Comparison of ENCODE assay signal across 8 cellular contexts in the genomic region with DNA sequence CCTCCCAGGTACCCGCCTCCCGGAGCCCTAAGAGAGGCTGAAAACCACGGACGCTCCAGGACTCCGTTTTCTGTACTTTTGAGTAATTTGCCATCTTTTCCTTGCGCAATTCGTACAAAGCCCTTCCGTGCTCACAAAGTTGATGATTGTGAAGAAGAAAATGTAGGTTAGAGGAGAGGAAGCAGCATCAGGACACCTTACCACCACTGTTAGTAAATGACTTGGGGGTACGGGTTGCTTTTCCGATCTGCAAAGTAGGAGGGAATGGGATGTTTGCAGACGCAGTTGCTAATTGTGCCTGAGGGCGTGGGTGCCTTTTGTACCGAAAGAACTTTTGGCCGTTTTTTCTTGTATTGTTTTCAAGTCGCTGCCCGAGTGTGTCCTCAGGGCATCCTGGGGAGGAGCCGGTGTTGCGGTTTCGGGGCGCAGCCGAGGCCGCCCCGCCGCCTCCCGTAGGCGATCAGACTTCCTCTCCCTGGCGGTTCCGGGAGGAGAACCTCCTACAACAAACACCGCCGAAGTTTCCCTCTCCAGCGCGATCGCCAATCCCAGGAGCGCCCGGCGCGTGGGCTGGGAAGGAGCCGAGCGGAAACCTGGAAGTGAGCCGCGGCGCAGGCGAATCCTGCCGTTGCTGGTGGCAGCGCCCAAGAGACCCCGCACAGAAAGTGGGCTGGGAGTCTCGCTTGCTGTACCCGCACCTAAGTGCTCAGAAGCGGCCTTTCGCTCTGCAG. TPM values are rescaled to one million over a fixed set of nuclear protein-coding genes. Genes with fewer than 3 reads are reported as not detected.
A peak's percentile ranks its signal among the peaks of the same experiment; 100 is the strongest.
DNase-seq lines count a peak whose midpoint lies in the region; ATAC-seq and TF ChIP-seq lines count a peak whose summit lies in the region.

No MANE protein-coding gene starts in this region.

- H3K36me3 ChIP-seq in Panc1 (ENCODE audit: control insufficient read depth, insufficient read depth, low read length) (no peaks in the 10 kb centered on the region), left lung (no peaks in the 10 kb centered on the region)

- H3K9me3 Mint-ChIP-seq in activated T-cell treated with anti-CD3 and anti-CD28 coated beads, Interleukin-2, amount 50 U/mL, for 24 hours: no peaks in the 10 kb centered on the region
- peaks cover 9% of the 10 kb centered on the region for H3K9me3 Mint-ChIP-seq in dendritic cell treated with granulocyte-macrophage colony-stimulating factor and Interleukin-4, amounts not matched to agents 40 ng/mL and 50 ng/mL, for 4 days
- peaks cover 0 to 2% of the 10 kb centered on the region in 2 donors for H3K9me3 Mint-ChIP-seq in stimulated activated naive B cell treated with anti-CD40 and anti-IgM and Interleukin-4, amounts not matched to agents 10 μg/mL and 1 μg/mL and 100 μg/mL, for 72 hours

- POLR2A ChIA-PET in Panc1 (lab: Charles Lee): no interaction called here

- TF ChIP-seq CTCF in Panc1 (IDR thresholded peaks at IDR 0.05) (no peak), left lung (IDR thresholded peaks at IDR 0.05) (no peak)

- no TSS peak for BruUV-seq in Panc1 (replicated peaks; lab: Mats Ljungman, UMichigan)

- intact Hi-C loops in Panc1 (cut with micrococcal nuclease; ENCODE audit: unreplicated experiment) (no loop called here), left lung (cut with DNase I) (no loop called here)
- intact Hi-C loops in dendritic cell treated with granulocyte-macrophage colony-stimulating factor and Interleukin-4, amounts not matched to agents 40 ng/mL and 50 ng/mL, for 4 days (cut with micrococcal nuclease): no loop called here

- H3K4me3 ChIP-seq in Panc1 (ENCODE audit: low read depth in 2 of 2, low read length in 2 of 2): peak overlapping the region; percentile 44 to 67
- H3K4me3 ChIP-seq in left lung: peak overlapping the region; percentile 37 to 39

- CTCF ChIA-PET in Panc1 (lab: Charles Lee): no interaction called here

- H3K27ac ChIP-seq in Panc1 (ENCODE audit: low read length) (peak overlapping the region; percentile 23; the same call in 1 of the 2 replicates), left lung (no peak overlapping the region)

- ATAC-seq in Panc1 (peak; percentile 75), left lung (peak; percentile 65)
- ATAC-seq in stimulated activated naive B cell treated with anti-CD40 and anti-IgM and Interleukin-4, amounts not matched to agents 10 μg/mL and 1 μg/mL and 100 μg/mL, for 72 hours (replicated peaks): peak in 1 of 2 donors; percentile 5

- H3K4me1 ChIP-seq in Panc1 (ENCODE audit: control insufficient read depth, insufficient read depth, low read length) (peaks cover 10% of the 10 kb centered on the region), left lung (peaks cover 15 to 43% of the 10 kb centered on the region in 2 donors)

- H3K27ac Mint-ChIP-seq in activated T-cell treated with anti-CD3 and anti-CD28 coated beads, Interleukin-2, amount 50 U/mL, for 24 hours: peak overlapping the region; percentile 10
- H3K27ac Mint-ChIP-seq in dendritic cell treated with granulocyte-macrophage colony-stimulating factor and Interleukin-4, amounts not matched to agents 40 ng/mL and 50 ng/mL, for 4 days: peak overlapping the region; percentile 69
- peak overlapping the region; percentile 68 for H3K27ac Mint-ChIP-seq in stimulated activated naive B cell treated with anti-CD40 and anti-IgM and Interleukin-4, amounts not matched to agents 10 μg/mL and 1 μg/mL and 100 μg/mL, for 72 hours

- in situ Hi-C loops in Panc1 (cut with HindIII; ENCODE audit: low pct_unique_long_range_greater_than_20kb, low sequenced_read_pairs): no loop called here

- H3K27me3 Mint-ChIP-seq in activated T-cell treated with anti-CD3 and anti-CD28 coated beads, Interleukin-2, amount 50 U/mL, for 24 hours: peaks cover 84% of the 10 kb centered on the region
- peaks cover 91% of the 10 kb centered on the region for H3K27me3 Mint-ChIP-seq in dendritic cell treated with granulocyte-macrophage colony-stimulating factor and Interleukin-4, amounts not matched to agents 40 ng/mL and 50 ng/mL, for 4 days
- peaks cover 63 to 80% of the 10 kb centered on the region in 2 donors for H3K27me3 Mint-ChIP-seq in stimulated activated naive B cell treated with anti-CD40 and anti-IgM and Interleukin-4, amounts not matched to agents 10 μg/mL and 1 μg/mL and 100 μg/mL, for 72 hours

- H3K4me1 Mint-ChIP-seq in activated T-cell treated with anti-CD3 and anti-CD28 coated beads, Interleukin-2, amount 50 U/mL, for 24 hours (ENCODE audit: low read depth): peaks cover 27% of the 10 kb centered on the region
- H3K4me1 Mint-ChIP-seq in dendritic cell treated with granulocyte-macrophage colony-stimulating factor and Interleukin-4, amounts not matched to agents 40 ng/mL and 50 ng/mL, for 4 days (ENCODE audit: low read depth): peaks cover 48% of the 10 kb centered on the region
- peaks cover 12 to 35% of the 10 kb centered on the region in 2 donors for H3K4me1 Mint-ChIP-seq in stimulated activated naive B cell treated with anti-CD40 and anti-IgM and Interleukin-4, amounts not matched to agents 10 μg/mL and 1 μg/mL and 100 μg/mL, for 72 hours

- peaks cover 20% of the 10 kb centered on the region for H3K27me3 ChIP-seq in Panc1 (ENCODE audit: control insufficient read depth, insufficient read depth, low read length)
- peaks cover 83 to 100% of the 10 kb centered on the region in 2 donors for H3K27me3 ChIP-seq in left lung

- H3K4me3 Mint-ChIP-seq in activated T-cell treated with anti-CD3 and anti-CD28 coated beads, Interleukin-2, amount 50 U/mL, for 24 hours: peak overlapping the region; percentile 70
- H3K4me3 Mint-ChIP-seq in dendritic cell treated with granulocyte-macrophage colony-stimulating factor and Interleukin-4, amounts not matched to agents 40 ng/mL and 50 ng/mL, for 4 days: peak overlapping the region; percentile 78
- peak overlapping the region; percentile 82 to 83 for H3K4me3 Mint-ChIP-seq in stimulated activated naive B cell treated with anti-CD40 and anti-IgM and Interleukin-4, amounts not matched to agents 10 μg/mL and 1 μg/mL and 100 μg/mL, for 72 hours

- H3K9me3 ChIP-seq in Panc1 (ENCODE audit: control insufficient read depth, insufficient read depth, low read depth, low read length) (no peaks in the 10 kb centered on the region), left lung (no peaks in the 10 kb centered on the region)

- DNase-seq in activated T-cell treated with anti-CD3 and anti-CD28 coated beads, Interleukin-2, amount 50 U/mL, for 24 hours: no peak
- DNase-seq in activated T-cell treated with anti-CD3 and anti-CD28 coated beads, Interleukin-2, amount 50 U/mL, for 1 hour: no peak
- DNase-seq in Panc1 (ENCODE audit: low read depth, low spot score): no peak
- peak; percentile 57 to 86 for DNase-seq in left lung
- no peak for DNase-seq in stimulated activated naive B cell treated with anti-CD40 and anti-IgM and Interleukin-4, amounts not matched to agents 10 μg/mL and 1 μg/mL and 100 μg/mL, for 72 hours
- no peak for DNase-seq in activated gamma-delta T cell (lab: John Stamatoyannopoulos, UW)
- DNase-seq in central memory CD4-positive, alpha-beta T cell: no peak

- H3K36me3 Mint-ChIP-seq in activated T-cell treated with anti-CD3 and anti-CD28 coated beads, Interleukin-2, amount 50 U/mL, for 24 hours (ENCODE audit: low read depth): no peaks in the 10 kb centered on the region
- H3K36me3 Mint-ChIP-seq in dendritic cell treated with granulocyte-macrophage colony-stimulating factor and Interleukin-4, amounts not matched to agents 40 ng/mL and 50 ng/mL, for 4 days (ENCODE audit: low read depth): no peaks in the 10 kb centered on the region
- H3K36me3 Mint-ChIP-seq in stimulated activated naive B cell treated with anti-CD40 and anti-IgM and Interleukin-4, amounts not matched to agents 10 μg/mL and 1 μg/mL and 100 μg/mL, for 72 hours: no peaks in the 10 kb centered on the region

RNA-seq across cellular contexts. Expression of a gene that starts 1.0 kb away (rescaled TPM):
- total RNA-seq in Panc1 (2021; ENCODE audit: unreplicated experiment) (0.23 TPM), left lung (1 to 10 TPM in 1 of 2 donors, under 1 TPM in 1; 0.15 to 1.8 TPM)
- polyA plus RNA-seq in Panc1 (2012; ENCODE audit: insufficient read length): 0.13 TPM

Comparison
In these comparisons a context has a peak if more than half of its experiments do, and no peak if none do; other contexts are left out.
1. DNase-seq: peak in left lung (2 of 2); none in activated T-cell treated with anti-CD3 and anti-CD28 coated beads, Interleukin-2, amount 50 U/mL, for 24 hours (single experiment), activated T-cell treated with anti-CD3 and anti-CD28 coated beads, Interleukin-2, amount 50 U/mL, for 1 hour (single experiment), Panc1 (single experiment), stimulated activated naive B cell treated with anti-CD40 and anti-IgM and Interleukin-4, amounts not matched to agents 10 μg/mL and 1 μg/mL and 100 μg/mL, for 72 hours (single experiment), activated gamma-delta T cell (single experiment) and central memory CD4-positive, alpha-beta T cell (single experiment).
2. H3K27ac Mint-ChIP-seq: peak in every context shown above with its lines; median percentile 69 in dendritic cell treated with granulocyte-macrophage colony-stimulating factor and Interleukin-4, amounts not matched to agents 40 ng/mL and 50 ng/mL, for 4 days; 68 in stimulated activated naive B cell treated with anti-CD40 and anti-IgM and Interleukin-4, amounts not matched to agents 10 μg/mL and 1 μg/mL and 100 μg/mL, for 72 hours; 10 in activated T-cell treated with anti-CD3 and anti-CD28 coated beads, Interleukin-2, amount 50 U/mL, for 24 hours.
3. Peak in every context shown above with its lines, with median percentiles within 50 percentile points of each other: H3K4me3 Mint-ChIP-seq.